In the genomic region with DNA sequence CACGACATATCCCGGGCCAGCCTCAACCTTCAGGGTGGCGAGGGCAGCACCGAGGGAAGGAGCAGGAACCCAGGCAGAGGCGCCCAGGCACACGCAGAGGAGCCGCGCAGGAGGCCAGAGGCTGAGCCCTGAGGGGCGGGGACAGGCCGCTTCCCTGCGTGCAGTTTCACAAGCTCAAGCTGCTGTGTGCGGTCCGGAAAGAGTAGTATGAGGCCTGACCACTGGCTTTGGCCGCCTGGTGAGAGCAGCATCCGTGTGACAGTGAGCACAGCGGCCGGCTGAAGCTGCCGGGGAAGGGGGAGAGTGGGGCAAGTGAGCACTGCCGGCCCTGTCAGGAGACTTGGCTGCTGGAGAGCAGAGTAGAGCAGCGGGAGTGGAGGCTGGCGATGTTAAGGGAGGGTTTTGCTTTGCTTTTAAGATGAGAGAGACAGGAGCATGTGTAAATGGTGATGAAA, we compare ENCODE assay signal across 12 cellular contexts. TPM values are rescaled to one million over a fixed set of nuclear protein-coding genes. Genes with fewer than 3 reads are reported as not detected.
DNase-seq lines count a peak whose midpoint lies in the region; ATAC-seq, FAIRE-seq and TF ChIP-seq lines count a peak whose summit lies in the region.
"Had no signal": no experiment of that assay in that cellular context is flagged by ENCODE, and none has a peak within 500 bp of the region (broad histone marks: within the 10 kb centered on the region; RNA-seq: fewer than 3 reads in every experiment).

No MANE protein-coding gene starts in this region.

- TF ChIP-seq POLR2A in gastroesophageal sphincter (IDR thresholded peaks at IDR 0.05), result no peak
- no peak for TF ChIP-seq POLR2A in sigmoid colon (IDR thresholded peaks at IDR 0.05)

- no peak for FAIRE-seq in frontal cortex (lab: Jason Lieb, UNC)

- H3K36me3 ChIP-seq in gastroesophageal sphincter (no peaks in the 10 kb centered on the region), sigmoid colon (no peaks in the 10 kb centered on the region)

- intact Hi-C loops in sigmoid colon (cut with DNase I), result no loop called here

- 44 to 80% methylated on average over 2 to 18 of the region's 21 CpGs for WGBS in gastroesophageal sphincter (ENCODE audit: low coverage in 1 of 2), 2 donors
- WGBS in sigmoid colon, 2 donors, result 49 to 51% methylated on average over 21 of the region's 21 CpGs

- TF ChIP-seq CTCF in gastroesophageal sphincter (IDR thresholded peaks at IDR 0.05) (no peak), sigmoid colon (IDR thresholded peaks at IDR 0.05) (no peak)

- no peaks in the 10 kb centered on the region for H3K9me3 ChIP-seq in gastroesophageal sphincter
- H3K9me3 ChIP-seq in sigmoid colon, result no peaks in the 10 kb centered on the region

- no peak overlapping the region for H3K4me3 ChIP-seq in gastroesophageal sphincter
- H3K4me3 ChIP-seq in sigmoid colon, result peak overlapping the region in 3 of 4 donors; percentile 14 to 25 (median 19)

- in situ Hi-C loops in ACHN (cut with HindIII; ENCODE audit: low pct_ligation_motif_present, low pct_unique_long_range_greater_than_20kb, low sequenced_read_pairs), result no loop called here

- DNase-seq in NCI-H774 (lab: John Stamatoyannopoulos, UW), result peak; percentile 22
- DNase-seq in sigmoid colon, result peak; percentile 85
- no peak for DNase-seq in frontal cortex (ENCODE audit: low spot score in 2 of 2)
- DNase-seq in ACHN, result no peak
- no peak for DNase-seq in NCI-H510A treated with DMSO at 0.1 percent for 48 hours (lab: John Stamatoyannopoulos, UW)
- DNase-seq: activated CD4-positive, alpha-beta T cell treated with anti-CD3 and anti-CD28 coated beads, Interleukin-2, amount 50 U/mL, for 48 hours; dorsolateral prefrontal cortex; midbrain; NCI-H2029 had no signal

- peaks cover 38% of the 10 kb centered on the region for H3K27me3 ChIP-seq in gastroesophageal sphincter
- peaks cover 0 to 7% (median 0%) of the 10 kb centered on the region in 3 donors for H3K27me3 ChIP-seq in sigmoid colon
- H3K27me3 ChIP-seq: dorsolateral prefrontal cortex had no signal

- peak; percentile 49 for ATAC-seq in GM19035 (IDR thresholded peaks at IDR 0.05; ENCODE audit: unreplicated experiment)
- peak; percentile 69 for ATAC-seq in gastroesophageal sphincter
- no peak for ATAC-seq in HG03378 (IDR thresholded peaks at IDR 0.05; ENCODE audit: unreplicated experiment)

- no peak overlapping the region for H3K27ac ChIP-seq in gastroesophageal sphincter
- peak overlapping the region in 3 of 4 donors; percentile 30 to 60 (median 39) for H3K27ac ChIP-seq in sigmoid colon

- peaks cover 0 to 6% (median 0%) of the 10 kb centered on the region in 3 donors for H3K4me1 ChIP-seq in gastroesophageal sphincter
- peaks cover 0 to 20% (median 15%) of the 10 kb centered on the region in 4 donors for H3K4me1 ChIP-seq in sigmoid colon

- TF ChIP-seq EP300 in gastroesophageal sphincter (IDR thresholded peaks at IDR 0.05) (no peak), sigmoid colon (IDR thresholded peaks at IDR 0.05) (no peak)

RNA-seq across cellular contexts. Expression of a gene that starts 8.7 kb away (rescaled TPM):
- total RNA-seq in gastroesophageal sphincter (not detected), sigmoid colon (under 1 TPM in 1 of 4 donors, not detected in 3; 0.99 TPM), frontal cortex (not detected)
- polyA plus RNA-seq in sigmoid colon, result under 1 TPM in 1 of 3 donors, not detected in 2; 0.38 TPM

RNA-seq across cellular contexts. Expression of a gene that starts 13.8 kb away (rescaled TPM):
- total RNA-seq in gastroesophageal sphincter, result not detected
- not detected for total RNA-seq in sigmoid colon
- polyA plus RNA-seq in sigmoid colon, result 10 to 100 TPM in 2 of 3 donors, 1 to 10 TPM in 1; 7.8 to 22.7 (median 11.1) TPM
- total RNA-seq in frontal cortex, result not detected

Comparison
In these comparisons a context has a peak if more than half of its experiments do, and no peak if none do; other contexts are left out.
1. DNase-seq: peak in NCI-H774 (single experiment) and sigmoid colon (single experiment); none in frontal cortex (0 of 2), ACHN (single experiment) and NCI-H510A treated with DMSO at 0.1 percent for 48 hours (single experiment).
2. H3K27ac ChIP-seq: peak in sigmoid colon (3 of 4); none in gastroesophageal sphincter (0 of 4).
3. H3K4me3 ChIP-seq: peak in sigmoid colon (3 of 4); none in gastroesophageal sphincter (0 of 2).